In the genomic region with DNA sequence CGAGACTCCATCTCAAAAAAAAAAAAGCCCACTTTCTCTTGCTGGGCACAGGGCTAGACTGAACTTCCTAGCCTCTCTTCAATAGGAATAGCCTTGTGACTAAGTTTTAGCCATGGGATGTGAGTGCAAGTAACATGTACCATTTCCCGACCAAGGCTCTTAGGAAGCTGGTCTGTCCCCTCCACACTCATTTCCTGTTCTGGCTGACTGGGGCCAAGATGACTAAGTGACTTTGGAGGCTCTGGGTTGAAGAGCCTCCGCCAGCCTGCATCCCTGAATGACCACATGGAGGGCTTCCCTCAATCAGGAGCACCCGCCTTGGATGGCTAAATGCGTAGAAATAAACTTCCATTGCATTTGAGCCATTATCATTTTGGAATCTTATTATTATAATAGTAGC, we compare ENCODE assay signal across 22 cellular contexts. TPM values are rescaled to one million over a fixed set of nuclear protein-coding genes. Genes with fewer than 3 reads are reported as not detected.
DNase-seq lines count a peak whose midpoint lies in the region; ATAC-seq lines count a peak whose summit lies in the region.
"Had no signal": no experiment of that assay in that cellular context is flagged by ENCODE, and none has a peak within 500 bp of the region (broad histone marks: within the 10 kb centered on the region; RNA-seq: fewer than 3 reads in every experiment).

No MANE protein-coding gene starts in this region.

- H4K20me1 ChIP-seq in GM23248 (ENCODE audit: insufficient read depth), result no peaks in the 10 kb centered on the region

- H3F3A ChIP-seq in GM23248 (ENCODE audit: insufficient read depth), result no peaks in the 10 kb centered on the region

- WGBS in GM23248 (ENCODE audit: low coverage in 1 of 2, low lambda C conversion rate in 2 of 2, missing lambda C conversion rate in 2 of 2), 2 experiments, result 63 to 65% methylated on average over 4 of the region's 5 CpGs

- DNase-seq in GM23248 (peak; percentile 35), MG63 (peak; percentile 23), UCSD-AML1 (lab: John Stamatoyannopoulos, UW; ENCODE audit: unreplicated experiment) (peak; percentile 8), islet precursor cell (peak; percentile 71), hepatic stellate cell (ENCODE audit: low spot score) (no peak), NCI-H524 (lab: John Stamatoyannopoulos, UW) (no peak)
- no peak for DNase-seq in activated CD4-positive, CD25-positive, alpha-beta regulatory T cell treated with anti-CD3 and anti-CD28 coated beads, Interleukin-2, amount 50 U/mL, for 72 hours
- DNase-seq: activated CD4-positive, alpha-beta memory T cell treated with anti-CD3 and anti-CD28 coated beads for 36 hours; activated naive CD4-positive, alpha-beta T cell treated with anti-CD3 and anti-CD28 coated beads, Interleukin-2, amount 50 U/mL, for 16 hours; activated T-cell treated with anti-CD3 and anti-CD28 coated beads, Interleukin-2, amount 50 U/mL, for 1 hour; dorsolateral prefrontal cortex; head of caudate nucleus; NCI-H1105 treated with DMSO at 0.1 percent for 48 hours; WERI-Rb-1 had no signal

- no peak overlapping the region for H3K9ac ChIP-seq in GM23248

- in situ Hi-C loops in GM23248 (cut with MboI), result no loop called here

- no peak overlapping the region for H3K27ac ChIP-seq in GM23248
- H3K27ac ChIP-seq: dorsolateral prefrontal cortex, esophagus muscularis mucosa, prostate gland, WERI-Rb-1 had no signal

- peaks cover 7% of the 10 kb centered on the region; the same call in 1 of the 2 replicates for H3K4me1 ChIP-seq in GM23248 (ENCODE audit: insufficient read depth)
- H3K4me1 ChIP-seq: esophagus muscularis mucosa, prostate gland had no signal

- H2AFZ ChIP-seq in GM23248, result no peak overlapping the region

- H3K4me3 ChIP-seq in GM23248 (no peak overlapping the region), MG63 (no peak overlapping the region)
- H3K4me3 ChIP-seq: dorsolateral prefrontal cortex, esophagus muscularis mucosa, prostate gland, smooth muscle cell had no signal

- H3K79me2 ChIP-seq in GM23248 (ENCODE audit: insufficient read depth), result no peaks in the 10 kb centered on the region

- H3K36me3 ChIP-seq in GM23248 (ENCODE audit: low read depth), result no peaks in the 10 kb centered on the region
- no peaks in the 10 kb centered on the region for H3K36me3 ChIP-seq in MG63
- H3K36me3 ChIP-seq: esophagus muscularis mucosa, prostate gland, WERI-Rb-1 had no signal

- no peaks in the 10 kb centered on the region for H3K9me2 ChIP-seq in GM23248 (ENCODE audit: insufficient read depth)

- 0 out of 2 replicates have a peak, but pooled peaks cover 4% of the 10 kb centered on the region for H3K27me3 ChIP-seq in GM23248 (replicated peaks; ENCODE audit: insufficient read depth)
- no peaks in the 10 kb centered on the region; the same call in 1 of the 2 replicates for H3K27me3 ChIP-seq in MG63
- H3K27me3 ChIP-seq: dorsolateral prefrontal cortex had no signal

- ATAC-seq in HG02588 (IDR thresholded peaks at IDR 0.05; ENCODE audit: unreplicated experiment), result no peak
- ATAC-seq: HepG2 had no signal

- H3K9me3 ChIP-seq in GM23248 (ENCODE audit: low read depth) (no peaks in the 10 kb centered on the region), MG63 (no peaks in the 10 kb centered on the region)
- H3K9me3 ChIP-seq: esophagus muscularis mucosa, prostate gland had no signal

- H3K4me2 ChIP-seq in GM23248 (ENCODE audit: unreplicated experiment), result no peak overlapping the region
- H3K4me2 ChIP-seq: smooth muscle cell had no signal

RNA-seq across cellular contexts. Expression of gene GALNTL5, which starts 34.3 kb away (rescaled TPM):
- total RNA-seq in GM23248 (2014; rRNA removed; shearing (Covaris generic)), result not detected in 2 replicates
- not detected in 2 replicates for polyA plus RNA-seq in GM23248 (2016; fragmentation: Nextera tagmentation; extraction: Ambion mirVana)
- not detected in 2 replicates for total RNA-seq in MG63 (2014; rRNA removed; shearing (Covaris generic); ENCODE audit: low replicate concordance)
- total RNA-seq: activated CD4-positive, alpha-beta memory T cell treated with anti-CD3 and anti-CD28 coated beads for 36 hours; esophagus muscularis mucosa; HepG2; mesenteric fat pad; smooth muscle cell had no signal
- polyA plus RNA-seq: HepG2, keratinocyte, neural cell, smooth muscle cell had no signal

RNA-seq across cellular contexts. Expression of gene GALNT11, which starts 34.9 kb away (rescaled TPM):
- 49.1 and 70.3 TPM in 2 replicates for total RNA-seq in GM23248 (2014; rRNA removed; shearing (Covaris generic))
- 38.2 and 42.0 TPM in 2 replicates for polyA plus RNA-seq in GM23248 (2016; fragmentation: Nextera tagmentation; extraction: Ambion mirVana)
- 16.6 and 16.7 TPM in 2 replicates for total RNA-seq in MG63 (2014; rRNA removed; shearing (Covaris generic); ENCODE audit: low replicate concordance)

Comparison
In these comparisons a context has a peak if more than half of its experiments do, and no peak if none do; other contexts are left out.
1. DNase-seq: peak in GM23248 (single experiment), MG63 (single experiment), UCSD-AML1 (single experiment) and islet precursor cell (single experiment); none in activated CD4-positive, CD25-positive, alpha-beta regulatory T cell treated with anti-CD3 and anti-CD28 coated beads, Interleukin-2, amount 50 U/mL, for 72 hours (single experiment), hepatic stellate cell (single experiment) and NCI-H524 (0 of 2).